Comparison of ENCODE assay signal across 35 cellular contexts in genomic region chr11:94007906-94008305, GRCh38. TPM values are rescaled to one million over a fixed set of nuclear protein-coding genes. Genes with fewer than 3 reads are reported as not detected.
"Had no signal": no experiment of that assay in that cellular context is flagged by ENCODE, and none has a peak within 500 bp of the region (broad histone marks: within the 10 kb centered on the region; RNA-seq: fewer than 3 reads in every experiment).

No MANE protein-coding gene starts in this region.

- H3K27me3 ChIP-seq: brain microvascular endothelial cell had no signal

- H3K9me3 ChIP-seq: esophagus squamous epithelium had no signal

- FAIRE-seq: astrocyte, colon, frontal cortex, TTC549 had no signal

- H3K4me3 Mint-ChIP-seq: activated CD4-positive, alpha-beta memory T cell treated with anti-CD3 and anti-CD28 coated beads, Interleukin-2, amount 10 ng/mL, durations not matched to agents 7 days and 5 days; activated CD4-positive, alpha-beta T cell treated with anti-CD3 and anti-CD28 coated beads, Interleukin-2, amount 10 ng/mL, durations not matched to agents 7 days and 5 days; activated naive CD8-positive, alpha-beta T cell; activated T-cell treated with anti-CD3 and anti-CD28 coated beads, Interleukin-2, amount 50 U/mL, for 24 hours; activated T-cell treated with anti-CD3 and anti-CD28 coated beads, Interleukin-2, amount 50 U/mL, for 72 hours; effector memory CD8-positive, alpha-beta T cell; WTC11 had no signal

- H3K27me3 Mint-ChIP-seq: activated CD4-positive, alpha-beta memory T cell treated with anti-CD3 and anti-CD28 coated beads, Interleukin-2, amount 10 ng/mL, durations not matched to agents 7 days and 5 days; activated CD4-positive, alpha-beta T cell treated with anti-CD3 and anti-CD28 coated beads, Interleukin-2, amount 10 ng/mL, durations not matched to agents 7 days and 5 days had no signal

- H3K4me1 Mint-ChIP-seq: activated CD4-positive, alpha-beta memory T cell treated with anti-CD3 and anti-CD28 coated beads, Interleukin-2, amount 10 ng/mL, durations not matched to agents 7 days and 5 days; activated CD4-positive, alpha-beta T cell treated with anti-CD3 and anti-CD28 coated beads, Interleukin-2, amount 10 ng/mL, durations not matched to agents 7 days and 5 days; WTC11 had no signal

- H3K4me3 ChIP-seq: esophagus squamous epithelium had no signal

- DNase-seq: activated CD4-positive, alpha-beta memory T cell treated with anti-CD3 and anti-CD28 coated beads, Interleukin-2, amount 10 ng/mL, durations not matched to agents 7 days and 5 days; activated CD4-positive, alpha-beta T cell treated with anti-CD3 and anti-CD28 coated beads for 1 hour; activated CD4-positive, alpha-beta T cell treated with anti-CD3 and anti-CD28 coated beads for 4 hours; activated CD4-positive, alpha-beta T cell treated with anti-CD3 and anti-CD28 coated beads, Interleukin-2, amount 10 ng/mL, durations not matched to agents 7 days and 5 days; activated CD4-positive, alpha-beta T cell treated with anti-CD3 and anti-CD28 coated beads, Interleukin-2, amount 50 U/mL, for 4 hours; activated CD8-positive, alpha-beta memory T cell treated with anti-CD3 and anti-CD28 coated beads, Interleukin-2, amount 50 U/mL, for 48 hours; activated gamma-delta T cell treated with Interleukin-2 at 50 U/mL for 16 hours; activated naive CD4-positive, alpha-beta T cell treated with anti-CD3 and anti-CD28 coated beads, Interleukin-2, amount 50 U/mL, for 16 hours; activated naive CD4-positive, alpha-beta T cell treated with Interleukin-2 at 50 U/mL for 16 hours; activated T-cell treated with anti-CD3 and anti-CD28 coated beads for 4 hours; activated T-cell treated with anti-CD3 and anti-CD28 coated beads, Interleukin-2, amount 50 U/mL, for 24 hours; activated T-cell treated with anti-CD3 and anti-CD28 coated beads, Interleukin-2, amount 50 U/mL, for 72 hours; amniotic stem cell; anterior cingulate cortex; brain microvascular endothelial cell; caudate nucleus; cortex of kidney; dermis blood vessel endothelial cell; effector CD4-positive, alpha-beta T cell; effector memory CD8-positive, alpha-beta T cell; esophagus squamous epithelium; head of caudate nucleus; T-helper 2 cell had no signal

- H3K27ac Mint-ChIP-seq: activated CD4-positive, alpha-beta memory T cell treated with anti-CD3 and anti-CD28 coated beads, Interleukin-2, amount 10 ng/mL, durations not matched to agents 7 days and 5 days; activated CD4-positive, alpha-beta T cell treated with anti-CD3 and anti-CD28 coated beads, Interleukin-2, amount 10 ng/mL, durations not matched to agents 7 days and 5 days; activated naive CD8-positive, alpha-beta T cell; activated T-cell treated with anti-CD3 and anti-CD28 coated beads, Interleukin-2, amount 50 U/mL, for 24 hours; activated T-cell treated with anti-CD3 and anti-CD28 coated beads, Interleukin-2, amount 50 U/mL, for 72 hours; effector memory CD8-positive, alpha-beta T cell; WTC11 had no signal

- H3K36me3 Mint-ChIP-seq: activated naive CD8-positive, alpha-beta T cell; WTC11 had no signal

- H3K36me3 ChIP-seq: brain microvascular endothelial cell, esophagus squamous epithelium had no signal

- H3K9me3 Mint-ChIP-seq: activated CD4-positive, alpha-beta memory T cell treated with anti-CD3 and anti-CD28 coated beads, Interleukin-2, amount 10 ng/mL, durations not matched to agents 7 days and 5 days; activated T-cell treated with anti-CD3 and anti-CD28 coated beads, Interleukin-2, amount 50 U/mL, for 24 hours had no signal

- H3K27ac ChIP-seq: brain microvascular endothelial cell, VCaP had no signal

RNA-seq across cellular contexts. Expression of gene HEPHL1, which starts 13.2 kb away (rescaled TPM):
- total RNA-seq: activated CD4-positive, alpha-beta memory T cell treated with anti-CD3 and anti-CD28 coated beads, Interleukin-2, amount 10 ng/mL, durations not matched to agents 7 days and 5 days; activated CD4-positive, alpha-beta T cell treated with anti-CD3 and anti-CD28 coated beads, Interleukin-2, amount 10 ng/mL, durations not matched to agents 7 days and 5 days; activated T-cell treated with anti-CD3 and anti-CD28 coated beads, Interleukin-2, amount 50 U/mL, for 72 hours; astrocyte; chondrocyte; dermis blood vessel endothelial cell; epithelial cell of proximal tubule; fibroblast of lung; frontal cortex; T-helper 1 cell treated with Interleukin-12 subunit alpha and Interleukin-12 subunit beta and Interleukin-4 antibody, amounts not matched to agents 30 ng/mL and 1 ng/mL, for 36 hours had no signal
- polyA plus RNA-seq: adipose tissue, fibroblast of lung had no signal
